In the genomic region with DNA sequence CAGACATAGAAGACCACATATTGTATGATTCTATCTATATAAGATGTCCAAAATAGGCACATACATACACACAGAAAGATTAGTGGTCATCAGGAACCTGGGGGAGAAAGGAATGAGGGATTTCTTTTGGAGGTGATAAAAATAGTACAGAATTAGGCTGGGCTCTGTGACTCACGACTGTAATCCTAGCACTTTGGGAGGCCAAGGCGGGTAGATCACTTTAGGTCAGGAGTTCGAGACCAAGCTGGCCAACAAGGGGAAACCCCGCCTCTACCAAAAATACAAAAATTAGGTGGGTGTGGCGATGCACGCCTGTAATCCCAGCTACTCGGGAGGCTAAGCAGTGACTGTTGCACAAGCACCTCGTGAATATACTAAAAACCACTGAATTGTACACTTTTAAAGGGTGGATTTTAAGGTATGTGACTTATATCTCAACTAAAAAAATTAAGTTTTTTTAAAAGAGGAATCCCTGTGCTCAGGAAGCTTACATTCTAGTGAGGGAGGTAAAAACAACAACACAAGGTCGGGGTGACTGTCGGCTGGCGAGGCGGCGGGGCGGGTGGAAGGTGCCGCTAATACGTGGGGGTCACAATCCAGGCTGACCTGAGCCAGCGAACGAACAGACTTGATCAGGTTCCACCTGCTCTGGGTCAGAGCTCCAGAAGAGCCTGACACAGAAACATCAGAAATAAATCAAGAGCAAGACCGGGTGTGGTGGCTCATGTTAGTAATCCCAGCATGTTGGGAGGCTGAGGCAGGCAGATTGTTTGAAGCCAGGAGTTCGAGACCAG, we compare ENCODE assay signal across 21 cellular contexts. TPM values are rescaled to one million over a fixed set of nuclear protein-coding genes. Genes with fewer than 3 reads are reported as not detected.
DNase-seq lines count a peak whose midpoint lies in the region; ATAC-seq, FAIRE-seq and TF ChIP-seq lines count a peak whose summit lies in the region.
"Had no signal": no experiment of that assay in that cellular context is flagged by ENCODE, and none has a peak within 500 bp of the region (broad histone marks: within the 10 kb centered on the region; RNA-seq: fewer than 3 reads in every experiment).

No MANE protein-coding gene starts in this region.

- peaks cover 2% of the 10 kb centered on the region for H3K4me1 Mint-ChIP-seq in activated CD8-positive, alpha-beta memory T cell treated with anti-CD3 and anti-CD28 coated beads, Interleukin-2, amount 10 ng/mL, durations not matched to agents 7 days and 5 days
- peaks cover 14% of the 10 kb centered on the region for H3K4me1 Mint-ChIP-seq in HFFc6 (ENCODE audit: low read depth)
- peaks cover 0 to 2% (median 0%) of the 10 kb centered on the region in 4 donors for H3K4me1 Mint-ChIP-seq in naive thymus-derived CD8-positive, alpha-beta T cell
- H3K4me1 Mint-ChIP-seq: B cell had no signal

- H3K9ac ChIP-seq in HCT116 (ENCODE audit: low read length) (peak overlapping the region; percentile 38), K562 (ENCODE audit: insufficient read depth in 1 of 2, low read depth in 2 of 2, low read length in 2 of 2) (no peak overlapping the region), smooth muscle cell (ENCODE audit: low read depth) (no peak overlapping the region)
- H3K9ac ChIP-seq: GM23248 had no signal

- no peak for FAIRE-seq in K562 (lab: Jason Lieb, UNC)

- H3K36me3 ChIP-seq in HCT116 (ENCODE audit: control insufficient read depth in 1 of 2, insufficient read depth in 2 of 2, low read length in 2 of 2) (peaks cover 15 to 34% of the 10 kb centered on the region in 2 experiments), K562 (ENCODE audit: control insufficient read depth, insufficient read depth, low read length) (peaks cover 48% of the 10 kb centered on the region; the same call in 2 of the 3 replicates), smooth muscle cell (ENCODE audit: low read depth) (no peaks in the 10 kb centered on the region)

- no peaks in the 10 kb centered on the region for H3F3A ChIP-seq in smooth muscle cell (ENCODE audit: low read depth)

- H3K27me3 ChIP-seq in HCT116 (ENCODE audit: insufficient read depth, low read length): no peaks in the 10 kb centered on the region
- no peaks in the 10 kb centered on the region for H3K27me3 ChIP-seq in K562 (ENCODE audit: control insufficient read depth in 2 of 2, insufficient read depth in 2 of 2, low read length in 2 of 2)
- H3K27me3 ChIP-seq in smooth muscle cell (ENCODE audit: low read depth): peaks cover 1% of the 10 kb centered on the region

- intact Hi-C loops in HCT116 (cut with micrococcal nuclease): no loop called here
- intact Hi-C loops in K562 (cut with micrococcal nuclease): no loop called here

- H3K36me3 Mint-ChIP-seq in activated CD8-positive, alpha-beta memory T cell treated with anti-CD3 and anti-CD28 coated beads, Interleukin-2, amount 10 ng/mL, durations not matched to agents 7 days and 5 days: peaks cover 45% of the 10 kb centered on the region
- peaks cover 50% of the 10 kb centered on the region for H3K36me3 Mint-ChIP-seq in HFFc6 (ENCODE audit: low read depth)
- H3K36me3 Mint-ChIP-seq in naive thymus-derived CD8-positive, alpha-beta T cell: peaks cover 3 to 95% (median 46%) of the 10 kb centered on the region in 3 donors

- no peaks in the 10 kb centered on the region for H3K9me1 ChIP-seq in K562 (ENCODE audit: control insufficient read depth, insufficient read depth, low read length)

- H3K27me3 Mint-ChIP-seq in activated CD8-positive, alpha-beta memory T cell treated with anti-CD3 and anti-CD28 coated beads, Interleukin-2, amount 10 ng/mL, durations not matched to agents 7 days and 5 days: no peaks in the 10 kb centered on the region
- no peaks in the 10 kb centered on the region for H3K27me3 Mint-ChIP-seq in HFFc6 (ENCODE audit: insufficient read depth)
- no peaks in the 10 kb centered on the region for H3K27me3 Mint-ChIP-seq in naive thymus-derived CD8-positive, alpha-beta T cell
- H3K27me3 Mint-ChIP-seq: B cell had no signal

- no peaks in the 10 kb centered on the region for H3K9me2 ChIP-seq in HCT116 (ENCODE audit: insufficient read depth)

- peak overlapping the region; percentile 49 for H3K27ac Mint-ChIP-seq in activated CD8-positive, alpha-beta memory T cell treated with anti-CD3 and anti-CD28 coated beads, Interleukin-2, amount 10 ng/mL, durations not matched to agents 7 days and 5 days
- no peak overlapping the region for H3K27ac Mint-ChIP-seq in HFFc6
- peak overlapping the region in 1 of 10 donors; percentile 29 for H3K27ac Mint-ChIP-seq in naive thymus-derived CD8-positive, alpha-beta T cell
- H3K27ac Mint-ChIP-seq: B cell had no signal

- DNase-seq in activated CD8-positive, alpha-beta memory T cell treated with anti-CD3 and anti-CD28 coated beads, Interleukin-2, amount 10 ng/mL, durations not matched to agents 7 days and 5 days: no peak
- DNase-seq in activated CD8-positive, alpha-beta memory T cell treated with anti-CD3 and anti-CD28 coated beads, Interleukin-2, amount 50 U/mL, for 48 hours: no peak
- DNase-seq in HCT116 (ENCODE audit: low read depth, low spot score): peak; percentile 15
- no peak for DNase-seq in K562 (ENCODE audit: extremely low read depth in 1 of 4, low spot score in 3 of 4)
- DNase-seq in smooth muscle cell (lab: John Stamatoyannopoulos, UW; ENCODE audit: unreplicated experiment): no peak
- no peak for DNase-seq in NAMALWA (ENCODE audit: low spot score)
- DNase-seq in HFFc6: no peak
- no peak for DNase-seq in naive thymus-derived CD8-positive, alpha-beta T cell
- DNase-seq: GF-D8, GM23248, KG1, NCI-H1417 treated with DMSO at 0.1 percent for 48 hours, NCI-H187 treated with DMSO at 0.1 percent for 48 hours, NCI-H345, NCI-H524 treated with DMSO at 0.1 percent for 48 hours, SIG-M5 had no signal

- TF ChIP-seq POLR2A in HCT116 (IDR thresholded peaks at IDR 0.05; ENCODE audit: borderline replicate concordance, extremely low read depth, insufficient read depth, insufficient read length): no peak
- TF ChIP-seq POLR2A in K562 (conservative IDR thresholded peaks at IDR 0.05): no peak

- H4K20me1 ChIP-seq in HCT116 (ENCODE audit: insufficient read depth): no peaks in the 10 kb centered on the region
- no peaks in the 10 kb centered on the region for H4K20me1 ChIP-seq in K562 (replicated peaks; ENCODE audit: control insufficient read depth, insufficient read depth, low read length)
- H4K20me1 ChIP-seq in smooth muscle cell (ENCODE audit: low read depth): no peaks in the 10 kb centered on the region

- H3K79me2 ChIP-seq in HCT116 (ENCODE audit: insufficient read depth, low read length) (no peaks in the 10 kb centered on the region), K562 (ENCODE audit: control insufficient read depth, insufficient read depth, low read length) (no peaks in the 10 kb centered on the region), smooth muscle cell (ENCODE audit: low read depth) (no peaks in the 10 kb centered on the region)

- H3K4me2 ChIP-seq in HCT116 (ENCODE audit: low read length) (peak overlapping the region; percentile 76), K562 (ENCODE audit: insufficient read depth, low read length) (no peak overlapping the region), smooth muscle cell (no peak overlapping the region)

- POLR2A ChIA-PET in HCT116 (lab: Charles Lee) (no interaction called here), K562 (lab: Yijun Ruan, JAX) (no interaction called here)
- POLR2A ChIA-PET in naive thymus-derived CD8-positive, alpha-beta T cell (lab: Charles Lee): no interaction called here

- RAD21 ChIA-PET in HCT116 (lab: Charles Lee; ENCODE audit: low non-redundant PET in 1 of 2, low total read pairs in 2 of 2, uncharacterized antibody in 2 of 2, unreplicated experiment in 2 of 2): no interaction called here

- CTCF ChIA-PET in activated CD8-positive, alpha-beta memory T cell treated with anti-CD3 and anti-CD28 coated beads, Interleukin-2, amount 10 ng/mL, durations not matched to agents 7 days and 5 days (lab: Charles Lee): no interaction called here
- CTCF ChIA-PET in HCT116 (lab: Charles Lee) (no interaction called here), K562 (lab: Yijun Ruan, JAX; ENCODE audit: low intra/inter-chr PET ratio) (interaction anchor here (0.6 kb wide), 1 partner anchor 633 kb away, joined by 3 read pairs; no protein-coding TSS in a partner anchor)

- H3K4me3 ChIP-seq in HCT116 (replicated peaks in 1 of 2; ENCODE audit: low read depth in 1 of 2, low read length in 2 of 2) (peak overlapping the region in 1 of 2 experiments; percentile 45; a peak in 2 of 4 replicates), K562 (no peak overlapping the region), smooth muscle cell (no peak overlapping the region)
- H3K4me3 ChIP-seq: GM23248, HAP-1 had no signal

- TF ChIP-seq CTCF in HCT116 (IDR thresholded peaks at IDR 0.05 in 2 of 3, conservative IDR thresholded peaks at IDR 0.05 in 1 of 3; ENCODE audit: borderline replicate concordance in 1 of 3, insufficient read depth in 1 of 3, low read depth in 2 of 3, low read length in 2 of 3) (no peak), K562 (IDR thresholded peaks at IDR 0.05 in 2 of 3, conservative IDR thresholded peaks at IDR 0.05 in 1 of 3; ENCODE audit: insufficient read depth in 2 of 3, low read depth in 1 of 3, low read length in 3 of 3) (no peak), smooth muscle cell (IDR thresholded peaks at IDR 0.05; ENCODE audit: borderline replicate concordance, insufficient read depth, poor library complexity, severe bottlenecking) (no peak), HFFc6 (IDR thresholded peaks at IDR 0.05) (no peak)

- TF ChIP-seq RAD21 in HCT116 (IDR thresholded peaks at IDR 0.05; ENCODE audit: low read depth) (no peak), K562 (CRISPR knock-in tag; conservative IDR thresholded peaks at IDR 0.05 in 1 of 2, IDR thresholded peaks at IDR 0.05 in 1 of 2) (no peak)

- no peak overlapping the region for H3K4me3 Mint-ChIP-seq in activated CD8-positive, alpha-beta memory T cell treated with anti-CD3 and anti-CD28 coated beads, Interleukin-2, amount 10 ng/mL, durations not matched to agents 7 days and 5 days
- H3K4me3 Mint-ChIP-seq in HFFc6: no peak overlapping the region
- no peak overlapping the region for H3K4me3 Mint-ChIP-seq in naive thymus-derived CD8-positive, alpha-beta T cell
- H3K4me3 Mint-ChIP-seq: B cell had no signal

- BruUV-seq in HCT116 (replicated peaks; lab: Mats Ljungman, UMichigan): no TSS peak
- no TSS peak for BruUV-seq in K562 (replicated peaks; lab: Mats Ljungman, UMichigan)

- H2AFZ ChIP-seq in HCT116 (ENCODE audit: low read depth, low read length, poor library complexity, severe bottlenecking) (no peak overlapping the region), K562 (ENCODE audit: low read depth, low read length) (no peak overlapping the region), smooth muscle cell (ENCODE audit: low read depth) (no peak overlapping the region)
- H2AFZ ChIP-seq: GM23248 had no signal

- peak overlapping the region; percentile 57; the same call in 1 of the 2 replicates for H3K27ac ChIP-seq in HCT116 (ENCODE audit: low read depth, low read length)
- no peak overlapping the region for H3K27ac ChIP-seq in K562 (ENCODE audit: extremely low read depth, low read depth, low read length)
- peak overlapping the region; percentile 31 for H3K27ac ChIP-seq in smooth muscle cell (ENCODE audit: low read depth)
- H3K27ac ChIP-seq: GM23248, RWPE1 had no signal

- no peak for ATAC-seq in activated CD8-positive, alpha-beta memory T cell treated with anti-CD3 and anti-CD28 coated beads, Interleukin-2, amount 10 ng/mL, durations not matched to agents 7 days and 5 days
- ATAC-seq in HCT116 (peak; percentile 72), K562 (no peak)
- no peak for ATAC-seq in naive thymus-derived CD8-positive, alpha-beta T cell
- ATAC-seq: PC-3 had no signal

- H3K4me1 ChIP-seq in HCT116 (ENCODE audit: control insufficient read depth in 1 of 2, insufficient read depth in 2 of 2, low read length in 2 of 2) (peaks cover 18 to 24% of the 10 kb centered on the region in 2 experiments), K562 (replicated peaks in 1 of 2; ENCODE audit: control insufficient read depth in 2 of 2, insufficient read depth in 2 of 2, low read length in 2 of 2) (peaks cover 0 to 8% of the 10 kb centered on the region in 2 experiments; a peak in 4 of 5 replicates), smooth muscle cell (ENCODE audit: low read depth) (no peaks in the 10 kb centered on the region)
- H3K4me1 ChIP-seq: HAP-1 had no signal

- in situ Hi-C loops in K562 (cut with MboI): no loop called here

- TF ChIP-seq EP300 in K562 (IDR thresholded peaks at IDR 0.05; ENCODE audit: low read length): no peak

- no peaks in the 10 kb centered on the region for H3K9me3 ChIP-seq in HCT116 (ENCODE audit: control insufficient read depth in 1 of 2, insufficient read depth in 1 of 2, low read depth in 1 of 2, low read length in 2 of 2)
- H3K9me3 ChIP-seq in K562 (replicated peaks; ENCODE audit: control insufficient read depth, insufficient read depth, low read depth, low read length): no peaks in the 10 kb centered on the region
- H3K9me3 ChIP-seq in smooth muscle cell (replicated peaks; ENCODE audit: low read depth): no peaks in the 10 kb centered on the region
- H3K9me3 ChIP-seq: HAP-1 had no signal

- 80% methylated on average over 18 of the region's 20 CpGs for WGBS in K562 (ENCODE audit: insufficient coverage, low coverage, missing lambda C conversion rate)
- 86% methylated on average over 20 of the region's 20 CpGs for WGBS in smooth muscle cell (ENCODE audit: low lambda C conversion rate)

- H3K9me3 Mint-ChIP-seq in activated CD8-positive, alpha-beta memory T cell treated with anti-CD3 and anti-CD28 coated beads, Interleukin-2, amount 10 ng/mL, durations not matched to agents 7 days and 5 days (ENCODE audit: low read depth): no peaks in the 10 kb centered on the region
- H3K9me3 Mint-ChIP-seq in HFFc6: no peaks in the 10 kb centered on the region
- H3K9me3 Mint-ChIP-seq in naive thymus-derived CD8-positive, alpha-beta T cell: no peaks in the 10 kb centered on the region

RNA-seq across cellular contexts. Expression of a gene that starts 25.3 kb away (rescaled TPM):
- total RNA-seq in activated CD8-positive, alpha-beta memory T cell treated with anti-CD3 and anti-CD28 coated beads, Interleukin-2, amount 10 ng/mL, durations not matched to agents 7 days and 5 days: 10 to 100 TPM in 1 of 2 experiments, 1 to 10 TPM in 1; 3.3 to 11.8 TPM
- 24.8 TPM for total RNA-seq in HCT116 (2021; ENCODE audit: unreplicated experiment)
- polyA plus RNA-seq in HCT116 (2012): 16.2 and 21.3 TPM in 2 replicates
- total RNA-seq in K562 (2011; cell fraction: chromatin; rRNA removed; ENCODE audit: low replicate concordance): 17.7 and 23.8 TPM in 2 replicates
- total RNA-seq in K562 (2011; cell fraction: nucleolus; rRNA removed): 15.5 and 16.8 TPM in 2 replicates
- total RNA-seq in K562 (2011; cell fraction: nucleoplasm; rRNA removed): 16.2 and 30.6 TPM in 2 replicates
- total RNA-seq in K562 (2014; rRNA removed): 32.1 and 36.3 TPM in 2 replicates
- total RNA-seq in K562 (2014; rRNA removed; fragmentation: Illumina TruSeq; extraction: Trizol): 12.2 and 16.9 TPM in 2 replicates
- total RNA-seq in K562 (2015; rRNA removed; fragmentation: Illumina TruSeq; extraction: Trizol): 13.6 and 14.9 TPM in 2 replicates
- 43.3 and 50.5 TPM in 2 replicates for total RNA-seq in K562 (2021)
- polyA plus RNA-seq in K562 (2011; rRNA removed): 15.0 and 18.2 TPM in 2 replicates
- polyA plus RNA-seq in K562 (2011; cell fraction: cytosol; rRNA removed): 14.0 and 22.0 TPM in 2 replicates
- polyA plus RNA-seq in K562 (2011; cell fraction: nucleus; rRNA removed): 27.6 and 38.7 TPM in 2 replicates
- 25.8 and 41.1 TPM in 2 replicates for polyA plus RNA-seq in K562 (2012)
- polyA plus RNA-seq in K562 (2014; fragmentation: Illumina TruSeq; extraction: Trizol): 12.5 and 15.4 TPM in 2 replicates
- polyA plus RNA-seq in K562 (2014; fragmentation: Nextera tagmentation; extraction: Ambion mirVana): 10 to 100 TPM in 1 of 2 experiments, 1 to 10 TPM in 1; 8.9 to 13.8 TPM
- polyA plus RNA-seq in K562 (2014; rRNA removed): 27.4 and 31.2 TPM in 2 replicates
- polyA minus RNA-seq in K562 (2011; rRNA and poly(A)+ RNA removed): 6.2 and 6.4 TPM in 2 replicates
- polyA minus RNA-seq in K562 (2011; cell fraction: cytosol; rRNA and poly(A)+ RNA removed): 11.1 and 15.8 TPM in 2 replicates
- polyA minus RNA-seq in K562 (2011; cell fraction: nucleus; rRNA and poly(A)+ RNA removed): 8.2 and 10.7 TPM in 2 replicates
- 0.45 and 1.3 TPM in 2 replicates for total RNA-seq in smooth muscle cell
- 1.6 and 4.8 TPM in 2 replicates for polyA plus RNA-seq in smooth muscle cell
- 1 to 10 TPM; 3.9 to 6.1 (median 5.0) TPM for total RNA-seq in HFFc6 (2021; fragmentation: NEBNext Ultra II Directional; extraction: Animal tissue kit (Norgen Biotek cat#: 25700))
- 1 to 10 TPM; 3.8 to 5.3 TPM for total RNA-seq in naive thymus-derived CD8-positive, alpha-beta T cell
- 1 to 10 TPM in 2 of 3 donors, under 1 TPM in 1; 0.66 to 2.8 (median 2.3) TPM for polyA plus RNA-seq in naive thymus-derived CD8-positive, alpha-beta T cell
- total RNA-seq: A172, GM23248 had no signal
